9 cellular contexts compared by ENCODE assay signal in genomic region chr6:11771473-11772048, GRCh38. TPM values are rescaled to one million over a fixed set of nuclear protein-coding genes. Genes with fewer than 3 reads are reported as not detected.
DNase-seq lines count a peak whose midpoint lies in the region; ATAC-seq and TF ChIP-seq lines count a peak whose summit lies in the region.
"Had no signal": no experiment of that assay in that cellular context is flagged by ENCODE, and none has a peak within 500 bp of the region (broad histone marks: within the 10 kb centered on the region; RNA-seq: fewer than 3 reads in every experiment).

No MANE protein-coding gene starts in this region.

- H3K4me1 ChIP-seq in right cardiac atrium (ENCODE audit: control insufficient read depth, insufficient read depth, low read length) = peaks cover 5% of the 10 kb centered on the region
- peaks cover 12 to 28% of the 10 kb centered on the region in 2 donors for H3K4me1 ChIP-seq in muscle layer of duodenum (ENCODE audit: control insufficient read depth in 1 of 2, insufficient read depth in 2 of 2, low read length in 2 of 2)

- H3K27me3 ChIP-seq in right cardiac atrium (ENCODE audit: control insufficient read depth, insufficient read depth) (no peaks in the 10 kb centered on the region), muscle layer of duodenum (ENCODE audit: low read depth, low read length) (no peaks in the 10 kb centered on the region)

- DNase-seq in right cardiac atrium = no peak
- DNase-seq in left ventricle myocardium superior = no peak
- peak; percentile 47 for DNase-seq in choroid plexus epithelial cell (ENCODE audit: low read depth)
- no peak for DNase-seq in activated effector memory CD4-positive, alpha-beta T cell treated with Interleukin-2 at 50 U/mL for 16 hours
- no peak for DNase-seq in NCI-H2029 treated with DMSO at 0.1 percent for 48 hours (lab: John Stamatoyannopoulos, UW)
- DNase-seq: NCI-H1105 treated with DMSO at 0.1 percent for 48 hours had no signal

- H3K9me3 ChIP-seq in right cardiac atrium (ENCODE audit: control insufficient read depth, low read length) = no peaks in the 10 kb centered on the region
- H3K9me3 ChIP-seq in muscle layer of duodenum (ENCODE audit: control insufficient read depth in 1 of 2, low read length in 2 of 2) = no peaks in the 10 kb centered on the region

- intact Hi-C loops in right cardiac atrium (cut with DNase I) (no loop called here), left ventricle myocardium superior (cut with micrococcal nuclease) (no loop called here)

- no peak for TF ChIP-seq CTCF in choroid plexus epithelial cell (conservative IDR thresholded peaks at IDR 0.05; ENCODE audit: low read depth, low read length)

- H3K36me3 ChIP-seq in muscle layer of duodenum (ENCODE audit: control insufficient read depth in 1 of 2, insufficient read depth in 2 of 2, low read length in 2 of 2) = no peaks in the 10 kb centered on the region

- ATAC-seq in right cardiac atrium (no peak), left ventricle myocardium superior (no peak), HG03457 (IDR thresholded peaks at IDR 0.05; ENCODE audit: unreplicated experiment) (no peak), GM19463 (IDR thresholded peaks at IDR 0.05; ENCODE audit: unreplicated experiment) (no peak)

- 89% methylated on average over 13 of the region's 13 CpGs for WGBS in right cardiac atrium

- H3K27ac ChIP-seq in right cardiac atrium (ENCODE audit: low read length) (peak overlapping the region; percentile 37), muscle layer of duodenum (ENCODE audit: low read length) (peak overlapping the region; percentile 87)

- H3K4me3 ChIP-seq in right cardiac atrium (ENCODE audit: low read length) (no peak overlapping the region), choroid plexus epithelial cell (ENCODE audit: low read depth, low read length) (no peak overlapping the region), muscle layer of duodenum (ENCODE audit: low read depth in 1 of 2, low read length in 2 of 2) (peak overlapping the region in 1 of 2 donors; percentile 7)

RNA-seq across cellular contexts. Expression of gene ADTRP, which starts 7.0 kb away (rescaled TPM):
- under 1 TPM in 2 of 4 donors, not detected in 2; 0.42 to 0.59 TPM for total RNA-seq in right cardiac atrium
- polyA plus RNA-seq in right cardiac atrium = 0.05 TPM
- total RNA-seq in left ventricle myocardium superior = not detected
